ENCODE assay signal across 26 cellular contexts in the genomic region with DNA sequence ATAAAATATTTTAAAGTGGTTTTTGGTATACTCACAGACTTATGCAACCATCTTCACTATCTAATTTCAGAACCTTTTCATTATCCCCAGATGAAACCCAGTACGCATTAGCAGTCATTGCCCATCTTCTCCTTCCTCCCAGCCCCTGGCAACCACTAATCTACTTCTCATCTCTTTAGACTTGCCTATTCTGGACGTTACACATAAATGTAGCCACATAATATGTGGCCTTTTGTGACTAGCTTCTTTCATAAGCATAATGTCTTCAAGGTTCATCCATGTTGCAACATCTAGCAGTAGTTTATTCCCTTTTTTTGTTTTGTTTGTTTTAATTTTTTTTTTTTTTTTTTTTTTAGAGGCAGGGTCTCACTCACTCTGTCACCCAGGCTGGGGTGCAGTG. TPM values are rescaled to one million over a fixed set of nuclear protein-coding genes. Genes with fewer than 3 reads are reported as not detected.
"Had no signal": no experiment of that assay in that cellular context is flagged by ENCODE, and none has a peak within 500 bp of the region (broad histone marks: within the 10 kb centered on the region; RNA-seq: fewer than 3 reads in every experiment).

No MANE protein-coding gene starts in this region.

- H3K9me3 Mint-ChIP-seq: effector memory CD8-positive, alpha-beta T cell; natural killer cell treated with Interleukin-12 subunit alpha and Interleukin-12 subunit beta and Interleukin-15 and Interleukin-18, amount 100 ng/mL, for 72 hours; neural progenitor cell; stimulated activated effector memory CD8-positive, alpha-beta T cell treated with anti-CD3 and anti-CD28 coated beads, Interleukin-12 subunit alpha, Interleukin-12 subunit beta, amount 100 ng/mL, for 72 hours; type B pancreatic cell had no signal

- H3K4me3 ChIP-seq: hepatocyte, left ventricle myocardium inferior, lower lobe of right lung, neural progenitor cell, pancreas, suprapubic skin, thyroid gland, uterus had no signal

- H3K9me3 ChIP-seq: left ventricle myocardium inferior, lower lobe of right lung, pancreas, suprapubic skin, thyroid gland, uterus had no signal

- H3K27me3 Mint-ChIP-seq: effector memory CD8-positive, alpha-beta T cell; natural killer cell treated with Interleukin-12 subunit alpha and Interleukin-12 subunit beta and Interleukin-15 and Interleukin-18, amount 100 ng/mL, for 72 hours; progenitor cell of endocrine pancreas; type B pancreatic cell had no signal

- H3K27ac Mint-ChIP-seq: effector memory CD8-positive, alpha-beta T cell; natural killer cell treated with Interleukin-12 subunit alpha and Interleukin-12 subunit beta and Interleukin-15 and Interleukin-18, amount 100 ng/mL, for 72 hours; neural progenitor cell; progenitor cell of endocrine pancreas; stimulated activated effector memory CD8-positive, alpha-beta T cell treated with anti-CD3 and anti-CD28 coated beads, Interleukin-12 subunit alpha, Interleukin-12 subunit beta, amount 100 ng/mL, for 72 hours; type B pancreatic cell had no signal

- H3K9ac ChIP-seq: neural progenitor cell had no signal

- H3K4me1 ChIP-seq: lower lobe of right lung, neural progenitor cell, pancreas, thyroid gland, uterus had no signal

- H3K4me2 ChIP-seq: hepatocyte, neural progenitor cell had no signal

- FAIRE-seq: kidney, pancreas, small intestine had no signal

- H3K36me3 Mint-ChIP-seq: natural killer cell treated with Interleukin-12 subunit alpha and Interleukin-12 subunit beta and Interleukin-15 and Interleukin-18, amount 100 ng/mL, for 72 hours had no signal

- H3K27ac ChIP-seq: foreskin keratinocyte, hepatocyte, left ventricle myocardium inferior, lower lobe of right lung, neural progenitor cell, pancreas, suprapubic skin, thyroid gland, uterus had no signal

- DNase-seq: effector memory CD8-positive, alpha-beta T cell; erythroblast; head of caudate nucleus; kidney; left cardiac atrium; left ventricle myocardium inferior; lower lobe of right lung; mesenchymal stem cell; midbrain; nucleus accumbens; pancreas; right cardiac atrium; small intestine; stimulated activated CD4-positive, alpha-beta T cell treated with anti-CD3 and anti-CD28 coated beads, Interleukin-2, amount 100 ng/mL, for 48 hours; stimulated activated CD8-positive, alpha-beta memory T cell treated with anti-CD3 and anti-CD28 coated beads, Interleukin-4, amount 100 ng/mL, for 48 hours; stimulated activated naive CD8-positive, alpha-beta T cell treated with anti-CD3 and anti-CD28 coated beads, Interleukin-15, Interleukin-2, amounts not matched to agents 100 U/mL and 50 U/mL, for 24 hours; thyroid gland; uterus had no signal

- H3K27me3 ChIP-seq: foreskin keratinocyte, hepatocyte, neural progenitor cell, pancreas, suprapubic skin, thyroid gland, uterus had no signal

- H2AFZ ChIP-seq: hepatocyte, neural progenitor cell had no signal

- H3K36me3 ChIP-seq: left ventricle myocardium inferior, neural progenitor cell, pancreas, thyroid gland, uterus had no signal

- H3K4me3 Mint-ChIP-seq: effector memory CD8-positive, alpha-beta T cell; natural killer cell treated with Interleukin-12 subunit alpha and Interleukin-12 subunit beta and Interleukin-15 and Interleukin-18, amount 100 ng/mL, for 72 hours; neural progenitor cell; stimulated activated effector memory CD8-positive, alpha-beta T cell treated with anti-CD3 and anti-CD28 coated beads, Interleukin-12 subunit alpha, Interleukin-12 subunit beta, amount 100 ng/mL, for 72 hours; type B pancreatic cell had no signal

RNA-seq across cellular contexts. Expression of gene CHRNE, which starts 32.0 kb away (rescaled TPM):
- total RNA-seq: foreskin keratinocyte had no signal
